29 cellular contexts compared by ENCODE assay signal in the genomic region with DNA sequence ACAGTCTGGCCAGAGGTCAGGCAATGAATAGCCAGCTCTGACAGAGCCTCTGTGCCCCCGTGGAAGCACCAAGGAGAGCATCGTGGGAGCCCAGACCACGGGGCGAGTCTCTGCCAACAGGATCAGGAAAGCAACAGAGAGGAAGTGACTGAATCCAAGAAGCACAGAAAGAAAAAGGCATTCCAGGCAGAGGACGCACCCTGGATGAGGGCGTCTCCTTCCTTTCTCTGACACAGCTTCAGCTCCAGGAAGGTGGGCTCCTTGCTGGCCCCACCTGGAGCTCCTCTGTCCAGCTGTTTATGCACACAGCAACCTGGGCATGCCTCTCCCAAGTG. TPM values are rescaled to one million over a fixed set of nuclear protein-coding genes. Genes with fewer than 3 reads are reported as not detected.
"Had no signal": no experiment of that assay in that cellular context is flagged by ENCODE, and none has a peak within 500 bp of the region (broad histone marks: within the 10 kb centered on the region; RNA-seq: fewer than 3 reads in every experiment).

No MANE protein-coding gene starts in this region.

- H3K27ac Mint-ChIP-seq: activated B cell treated with CpG ODN at 0.5 μM for 24 hours; activated CD4-positive, alpha-beta T cell treated with anti-CD3 and anti-CD28 coated beads for 36 hours; activated naive CD8-positive, alpha-beta T cell treated with anti-CD3 and anti-CD28 coated beads, Interleukin-2, amount 10 ng/mL, durations not matched to agents 7 days and 5 days; immature natural killer cell; T-helper 1 cell treated with Interleukin-12 subunit alpha and Interleukin-12 subunit beta and Interleukin-4 antibody, amounts not matched to agents 30 μg/mL and 1 μg/mL, for 36 hours had no signal

- H3K4me1 ChIP-seq: lower lobe of right lung, sigmoid colon, testis, uterus had no signal

- H3K36me3 ChIP-seq: lower lobe of right lung, sigmoid colon, uterus had no signal

- DNase-seq: activated B cell treated with CpG ODN at 0.5 μM for 24 hours; activated CD4-positive, alpha-beta T cell treated with anti-CD3 and anti-CD28 coated beads for 36 hours; activated CD4-positive, alpha-beta T cell treated with anti-CD3 and anti-CD28 coated beads, Interleukin-2, amount 50 U/mL, for 4 hours; activated CD8-positive, alpha-beta memory T cell treated with anti-CD3 and anti-CD28 coated beads for 24 hours; activated naive CD4-positive, alpha-beta T cell treated with Interleukin-2 at 50 U/mL for 16 hours; activated naive CD8-positive, alpha-beta T cell treated with anti-CD3 and anti-CD28 coated beads, Interleukin-2, amount 10 ng/mL, durations not matched to agents 7 days and 5 days; activated T-cell treated with anti-CD3 and anti-CD28 coated beads, Interleukin-2, amount 50 U/mL, for 48 hours; amniotic stem cell; cerebellar nuclear complex; glutamatergic neuron; immature natural killer cell; mesendoderm; retina; sigmoid colon; stimulated activated CD4-positive, alpha-beta T cell treated with anti-CD3 and anti-CD28 coated beads, Interleukin-4, amount 100 ng/mL, for 1 hour; stimulated activated naive CD4-positive, alpha-beta T cell; testis; trophoblast cell; uterus had no signal

- H3K4me3 Mint-ChIP-seq: activated B cell treated with CpG ODN at 0.5 μM for 24 hours; activated CD4-positive, alpha-beta T cell treated with anti-CD3 and anti-CD28 coated beads for 36 hours; activated naive CD8-positive, alpha-beta T cell treated with anti-CD3 and anti-CD28 coated beads, Interleukin-2, amount 10 ng/mL, durations not matched to agents 7 days and 5 days; immature natural killer cell; nephron; T-helper 1 cell treated with Interleukin-12 subunit alpha and Interleukin-12 subunit beta and Interleukin-4 antibody, amounts not matched to agents 30 μg/mL and 1 μg/mL, for 36 hours had no signal

- H3K4me3 ChIP-seq: coronary artery, hepatocyte, lower lobe of right lung, sigmoid colon, spleen, testis, uterus had no signal

- H3K27me3 Mint-ChIP-seq: activated CD4-positive, alpha-beta T cell treated with anti-CD3 and anti-CD28 coated beads for 36 hours; activated naive CD8-positive, alpha-beta T cell treated with anti-CD3 and anti-CD28 coated beads, Interleukin-2, amount 10 ng/mL, durations not matched to agents 7 days and 5 days had no signal

- FAIRE-seq: frontal cortex had no signal

- H2AFZ ChIP-seq: hepatocyte had no signal

- H3K79me2 ChIP-seq: hepatocyte had no signal

- H3K4me1 Mint-ChIP-seq: activated B cell treated with CpG ODN at 0.5 μM for 24 hours, immature natural killer cell had no signal

- H3K36me3 Mint-ChIP-seq: activated naive CD8-positive, alpha-beta T cell treated with anti-CD3 and anti-CD28 coated beads, Interleukin-2, amount 10 ng/mL, durations not matched to agents 7 days and 5 days; immature natural killer cell had no signal

- H3K27me3 ChIP-seq: hepatocyte, testis, uterus had no signal

- H3K9me3 ChIP-seq: lower lobe of right lung, sigmoid colon, spleen, testis, uterus had no signal

- ATAC-seq: activated CD4-positive, alpha-beta T cell treated with anti-CD3 and anti-CD28 coated beads for 36 hours; left lobe of liver; lower lobe of right lung had no signal

- H3K27ac ChIP-seq: coronary artery, hepatocyte, lower lobe of right lung, sigmoid colon, spleen, testis, uterus had no signal

- H3K9me3 Mint-ChIP-seq: activated B cell treated with CpG ODN at 0.5 μM for 24 hours; activated naive CD8-positive, alpha-beta T cell treated with anti-CD3 and anti-CD28 coated beads, Interleukin-2, amount 10 ng/mL, durations not matched to agents 7 days and 5 days; immature natural killer cell; nephron; T-helper 1 cell treated with Interleukin-12 subunit alpha and Interleukin-12 subunit beta and Interleukin-4 antibody, amounts not matched to agents 30 μg/mL and 1 μg/mL, for 36 hours had no signal

- H3K4me2 ChIP-seq: hepatocyte had no signal

RNA-seq across cellular contexts. Expression of a gene that starts 16.6 kb away (rescaled TPM):
- total RNA-seq: activated CD4-positive, alpha-beta T cell treated with anti-CD3 and anti-CD28 coated beads for 36 hours; epithelial cell of proximal tubule; progenitor cell of endocrine pancreas had no signal
- polyA plus RNA-seq: hepatocyte had no signal
